In genomic region chr1:153968000-153968363, GRCh38 we compare ENCODE assay signal across 6 cellular contexts. TPM values are rescaled to one million over a fixed set of nuclear protein-coding genes. Genes with fewer than 3 reads are reported as not detected.
DNase-seq lines count a peak whose midpoint lies in the region; ATAC-seq lines count a peak whose summit lies in the region.

No MANE protein-coding gene starts in this region.

- H3K27ac Mint-ChIP-seq in T-cell = peak overlapping the region; percentile 97 to 98

- H3K27me3 Mint-ChIP-seq in T-cell = no peaks in the 10 kb centered on the region

- H3K9me3 Mint-ChIP-seq in T-cell = no peaks in the 10 kb centered on the region

- CTCF ChIA-PET in T-cell (lab: Charles Lee) = interaction anchor here in 1 of 2 donors (1.0 to 3.8 kb wide), 6 partner anchors 9 to 23 kb away, joined by 4 to 23 read pairs (median 9); partner anchors contain the start of genes CRTC2, DENND4B, JTB and RAB13

- DNase-seq in ELR (ENCODE audit: low read depth) = peak; percentile 30
- no peak for DNase-seq in T-cell
- peak; percentile 79 for DNase-seq in left kidney (ENCODE audit: low read depth, low spot score)
- no peak for DNase-seq in ACHN
- no peak for DNase-seq in dedifferentiated amniotic fluid mesenchymal stem cell (ENCODE audit: extremely low spot score)

- H3K4me1 Mint-ChIP-seq in T-cell = peaks cover 42 to 65% (median 52%) of the 10 kb centered on the region in 3 donors

- no peak for ATAC-seq in T-cell (replicated peaks in 1 of 4)
- ATAC-seq in GM19455 (IDR thresholded peaks at IDR 0.05; ENCODE audit: unreplicated experiment) = no peak

- peak overlapping the region; percentile 86 to 95 (median 92) for H3K4me3 Mint-ChIP-seq in T-cell

- H3K36me3 Mint-ChIP-seq in T-cell = no peaks in the 10 kb centered on the region

- in situ Hi-C loops in ACHN (cut with HindIII; ENCODE audit: low pct_ligation_motif_present, low pct_unique_long_range_greater_than_20kb, low sequenced_read_pairs) = no loop called here

- POLR2A ChIA-PET in T-cell (lab: Charles Lee) = interaction anchor here (0.5 to 2.2 kb wide), 8 partner anchors 9 to 322 kb away, joined by 3 to 8 read pairs (median 5); partner anchors contain the start of genes JTB (in 2 of the 2) and SLC27A3 (in 1 of the 2)

RNA-seq across cellular contexts. Expression of gene CREB3L4, which starts 0.3 kb away (rescaled TPM):
- total RNA-seq in T-cell = 1 to 10 TPM; 3.3 to 9.0 (median 6.3) TPM

RNA-seq across cellular contexts. Expression of gene SLC39A1, which starts 4.6 kb away (rescaled TPM):
- total RNA-seq in T-cell = 10 to 100 TPM; 15.1 to 22.0 (median 16.4) TPM

RNA-seq across cellular contexts. Expression of gene JTB, which starts 9.5 kb away (rescaled TPM):
- 100 to 1,000 TPM in 3 of 5 donors, 10 to 100 TPM in 2; 90.4 to 137 (median 129) TPM for total RNA-seq in T-cell

RNA-seq across cellular contexts. Expression of gene CRTC2, which starts 9.6 kb away (rescaled TPM):
- total RNA-seq in T-cell = 100 to 1,000 TPM; 108 to 153 (median 122) TPM

RNA-seq across cellular contexts. Expression of gene RAB13, which starts 18.2 kb away (rescaled TPM):
- 1 to 10 TPM in 4 of 5 donors, under 1 TPM in 1; 0.91 to 3.6 (median 2.6) TPM for total RNA-seq in T-cell

Comparison
In these comparisons a context has a peak if more than half of its experiments do, and no peak if none do; other contexts are left out.
1. DNase-seq: peak in ELR (single experiment) and left kidney (single experiment); none in T-cell (0 of 34), ACHN (single experiment) and dedifferentiated amniotic fluid mesenchymal stem cell (single experiment).